Comparison of ENCODE assay signal across 8 cellular contexts in genomic region chr1:58815680-58816071, GRCh38. TPM values are rescaled to one million over a fixed set of nuclear protein-coding genes. Genes with fewer than 3 reads are reported as not detected.
DNase-seq lines count a peak whose midpoint lies in the region; ATAC-seq, FAIRE-seq and TF ChIP-seq lines count a peak whose summit lies in the region.

No MANE protein-coding gene starts in this region.

- H3K9ac ChIP-seq in GM12878 (ENCODE audit: control insufficient read depth, insufficient read depth, low read length) (peak overlapping the region; percentile 76), kidney (ENCODE audit: low read length in 2 of 2) (peak overlapping the region; percentile 0 to 74)

- no peaks in the 10 kb centered on the region for H3K27me3 Mint-ChIP-seq in stimulated activated naive CD8-positive, alpha-beta T cell treated with anti-CD3 and anti-CD28 coated beads, Interleukin-15, amount 100 ng/mL, for 72 hours

- H3K4me1 ChIP-seq in GM12878 (ENCODE audit: control insufficient read depth, insufficient read depth, low read length) = peaks cover 13% of the 10 kb centered on the region
- peaks cover 5 to 15% of the 10 kb centered on the region in 2 donors for H3K4me1 ChIP-seq in kidney (ENCODE audit: control insufficient read depth in 1 of 2, insufficient read depth in 1 of 2, low read depth in 1 of 2, low read length in 2 of 2)

- SMC1A ChIA-PET in GM12878 (lab: Charles Lee; ENCODE audit: uncharacterized antibody, unreplicated experiment) = interaction anchor here (0.7 to 1.8 kb wide), 3 partner anchors 31 to 206 kb away, joined by 3 to 5 read pairs (median 3); partner anchors contain the start of gene JUN

- no peaks in the 10 kb centered on the region for H4K20me1 ChIP-seq in GM12878 (ENCODE audit: control insufficient read depth, insufficient read depth)

- POLR2A ChIA-PET in GM12878 (lab: Charles Lee) = interaction anchor here (0.9 kb wide), 1 partner anchor 231 kb away, joined by 3 read pairs; no protein-coding TSS in a partner anchor

- no peak for TF ChIP-seq RAD21 in GM12878 (IDR thresholded peaks at IDR 0.05; ENCODE audit: insufficient read depth, low read depth, low read length)

- RAD21 ChIA-PET in GM12878 (lab: Charles Lee; ENCODE audit: unreplicated experiment) = interaction anchor here (0.6 to 1.9 kb wide), 6 partner anchors 32 to 475 kb away, joined by 3 to 10 read pairs (median 4); partner anchors contain the start of gene JUN

- no peak for TF ChIP-seq EP300 in GM12878 (IDR thresholded peaks at IDR 0.05; ENCODE audit: borderline replicate concordance in 1 of 2, control insufficient read depth in 1 of 2, low read depth in 2 of 2, low read length in 2 of 2)

- no peak for TF ChIP-seq POLR2A in GM12878 (IDR thresholded peaks at IDR 0.05; ENCODE audit: low read depth, low read length)

- TSS peak; percentile 88 for BruUV-seq in GM12878 (replicated peaks; lab: Mats Ljungman, UMichigan)

- H3K36me3 ChIP-seq in GM12878 (ENCODE audit: control insufficient read depth in 2 of 2, insufficient read depth in 2 of 2, low read length in 1 of 2) = no peaks in the 10 kb centered on the region
- H3K36me3 ChIP-seq in kidney (ENCODE audit: control insufficient read depth in 1 of 2, insufficient read depth in 2 of 2, low read length in 2 of 2) = no peaks in the 10 kb centered on the region

- CTCF ChIA-PET in GM12878 (lab: Yijun Ruan, JAX) = interaction anchor here (0.7 to 1.9 kb wide), 4 partner anchors 27 to 883 kb away, joined by 3 to 9 read pairs (median 4); partner anchors contain the start of gene JUN

- ATAC-seq in GM21390 (IDR thresholded peaks at IDR 0.05; ENCODE audit: unreplicated experiment) (peak; percentile 14), GM12878 (peak; percentile 34), HG03442 (IDR thresholded peaks at IDR 0.05; ENCODE audit: unreplicated experiment) (no peak)
- peak; percentile 29 for ATAC-seq in stimulated activated naive CD8-positive, alpha-beta T cell treated with anti-CD3 and anti-CD28 coated beads, Interleukin-15, amount 100 ng/mL, for 72 hours

- no peaks in the 10 kb centered on the region for H3K79me2 ChIP-seq in GM12878 (ENCODE audit: control insufficient read depth, insufficient read depth, low read length)

- H3K4me3 ChIP-seq in Jurkat, Clone E6-1 (ENCODE audit: low read length) = peak overlapping the region; percentile 57
- peak overlapping the region; percentile 88 for H3K4me3 ChIP-seq in GM12878
- peak overlapping the region; percentile 76 to 86 for H3K4me3 ChIP-seq in kidney (ENCODE audit: low read length in 2 of 2)

- H2AFZ ChIP-seq in GM12878 (ENCODE audit: control insufficient read depth, low read depth, low read length) = peak overlapping the region; percentile 92

- peak overlapping the region; percentile 96 for H3K4me2 ChIP-seq in GM12878 (ENCODE audit: control insufficient read depth, insufficient read depth)

- peaks cover 50% of the 10 kb centered on the region for H3K4me1 Mint-ChIP-seq in stimulated activated naive CD8-positive, alpha-beta T cell treated with anti-CD3 and anti-CD28 coated beads, Interleukin-15, amount 100 ng/mL, for 72 hours

- H3K9me3 ChIP-seq in GM12878 (replicated peaks; ENCODE audit: control insufficient read depth, insufficient read depth, low read length) (no peaks in the 10 kb centered on the region), kidney (ENCODE audit: control insufficient read depth in 1 of 2, low read length in 2 of 2) (no peaks in the 10 kb centered on the region)

- H3K9me3 Mint-ChIP-seq in stimulated activated naive CD8-positive, alpha-beta T cell treated with anti-CD3 and anti-CD28 coated beads, Interleukin-15, amount 100 ng/mL, for 72 hours = no peaks in the 10 kb centered on the region

- peak overlapping the region; percentile 73 for H3K27ac ChIP-seq in GM12878 (ENCODE audit: control insufficient read depth, insufficient read depth)
- peak overlapping the region; percentile 73 to 87 for H3K27ac ChIP-seq in kidney (ENCODE audit: low read depth in 2 of 2, low read length in 2 of 2)

- in situ Hi-C loops in GM12878 (cut with MboI) = no loop called here

- no peak for FAIRE-seq in GM12878 (lab: Jason Lieb, UNC)
- FAIRE-seq in kidney (lab: Jason Lieb, UNC) = no peak

- no peaks in the 10 kb centered on the region for H3K27me3 ChIP-seq in GM12878 (replicated peaks in 1 of 2; ENCODE audit: control insufficient read depth in 2 of 2, insufficient read depth in 2 of 2, low read length in 1 of 2)

- peak; percentile 42 for DNase-seq in CD1c-positive myeloid dendritic cell (ENCODE audit: extremely low spot score)
- DNase-seq in Jurkat, Clone E6-1 (ENCODE audit: low read depth, low spot score) = no peak
- no peak for DNase-seq in GM12878 (ENCODE audit: low read depth, low spot score)
- DNase-seq in kidney = peak; percentile 68
- no peak for DNase-seq in stimulated activated naive CD8-positive, alpha-beta T cell treated with anti-CD3 and anti-CD28 coated beads, Interleukin-15, amount 100 ng/mL, for 72 hours
- DNase-seq in NCI-H1092 (lab: John Stamatoyannopoulos, UW) = no peak

- peak overlapping the region; percentile 83 to 89 for H3K27ac Mint-ChIP-seq in stimulated activated naive CD8-positive, alpha-beta T cell treated with anti-CD3 and anti-CD28 coated beads, Interleukin-15, amount 100 ng/mL, for 72 hours

- 2% methylated on average over 13 of the region's 13 CpGs for WGBS in GM12878 (ENCODE audit: insufficient coverage, insufficient replicate concordance, low lambda C conversion rate, missing lambda C conversion rate)

- peak overlapping the region; percentile 87 to 90 for H3K4me3 Mint-ChIP-seq in stimulated activated naive CD8-positive, alpha-beta T cell treated with anti-CD3 and anti-CD28 coated beads, Interleukin-15, amount 100 ng/mL, for 72 hours

- intact Hi-C loops in GM12878 (cut with micrococcal nuclease; ENCODE audit: unreplicated experiment) = loop anchor here (1.0 to 5.0 kb wide), 3 partner anchors 31 to 192 kb away; partner anchors contain the start of gene JUN
- intact Hi-C loops in kidney (cut with DNase I) = no loop called here

- TF ChIP-seq CTCF in GM12878 (IDR thresholded peaks at IDR 0.05 in 2 of 3, conservative IDR thresholded peaks at IDR 0.05 in 1 of 3; ENCODE audit: control insufficient read depth in 2 of 3, extremely low read depth in 1 of 3, insufficient read depth in 1 of 3, low read depth in 3 of 3, low read length in 3 of 3) (no peak), kidney (IDR thresholded peaks at IDR 0.05; ENCODE audit: borderline replicate concordance, extremely low read depth, insufficient read depth) (no peak)

TF ChIP-seq in GM12878, 131 proteins besides CTCF, POLR2A, EP300 and RAD21 (continues in another document):
- no peak for TF ChIP-seq NFYA (IDR thresholded peaks at IDR 0.05; ENCODE audit: borderline replicate concordance, low read depth, low read length)
- TF ChIP-seq EED (IDR thresholded peaks at IDR 0.05; ENCODE audit: low read depth) = 0 out of 2 replicates have a peak, but pooled peaks have one; percentile 2
- TF ChIP-seq CREM (IDR thresholded peaks at IDR 0.05; ENCODE audit: low read depth) = peak; percentile 5; the same call in 1 of the 2 replicates
- TF ChIP-seq NR2F1 (conservative IDR thresholded peaks at IDR 0.05) = no peak
- TF ChIP-seq CHD4 (IDR thresholded peaks at IDR 0.05) = peak; percentile 74; the same call in 1 of the 2 replicates
- no peak for TF ChIP-seq ZSCAN29 (IDR thresholded peaks at IDR 0.05)
- no peak for TF ChIP-seq PML (IDR thresholded peaks at IDR 0.05; ENCODE audit: low read length)
- no peak for TF ChIP-seq FOS (IDR thresholded peaks at IDR 0.05; ENCODE audit: borderline replicate concordance, extremely low read depth, insufficient read length)

RNA-seq across cellular contexts. Expression of gene JUN, which starts 31.8 kb away (rescaled TPM):
- 2.2 TPM for polyA plus RNA-seq in Jurkat, Clone E6-1 (2012; ENCODE audit: insufficient read depth, insufficient read length)
- 6.6 and 8.6 TPM in 2 replicates for total RNA-seq in GM12878 (2013; cell fraction: nucleolus; rRNA removed)
- total RNA-seq in GM12878 (2014; rRNA removed) = 6.0 and 6.7 TPM in 2 replicates
- 1.6 and 1.8 TPM in 2 replicates for total RNA-seq in GM12878 (2014; rRNA removed; fragmentation: Illumina TruSeq; extraction: Trizol)
- total RNA-seq in GM12878 (2021) = 8.4 and 8.7 TPM in 2 replicates
- polyA plus RNA-seq in GM12878 (2011; ENCODE audit: low read depth) = 2.8 TPM
- 1.4 and 2.5 TPM in 2 replicates for polyA plus RNA-seq in GM12878 (2011; rRNA removed)
- 2.7 and 3.0 TPM in 2 replicates for polyA plus RNA-seq in GM12878 (2011; cell fraction: cytosol; rRNA removed)
- 4.1 and 4.5 TPM in 2 replicates for polyA plus RNA-seq in GM12878 (2011; cell fraction: nucleus; rRNA removed)
- 10.7 and 15.4 TPM in 2 replicates for polyA plus RNA-seq in GM12878 (2012)
- polyA plus RNA-seq in GM12878 (2014; fragmentation: Illumina TruSeq; extraction: Trizol) = 1.4 and 1.8 TPM in 2 replicates
- under 1 TPM; 0.18 to 0.37 TPM for polyA plus RNA-seq in GM12878 (2014; fragmentation: Nextera tagmentation; extraction: Ambion mirVana)
- polyA plus RNA-seq in GM12878 (2014; rRNA removed) = 6.3 and 6.4 TPM in 2 replicates
- polyA plus RNA-seq in GM12878 (2016; fragmentation: Nextera tagmentation; extraction: Ambion mirVana) = 1 to 10 TPM; 3.1 to 3.7 TPM
- 1.8 and 3.8 TPM in 2 replicates for polyA minus RNA-seq in GM12878 (2011; rRNA and poly(A)+ RNA removed)
- 2.3 and 2.9 TPM in 2 replicates for polyA minus RNA-seq in GM12878 (2011; cell fraction: cytosol; rRNA and poly(A)+ RNA removed)
- polyA minus RNA-seq in GM12878 (2011; cell fraction: nucleus; rRNA and poly(A)+ RNA removed) = 9.4 and 13.0 TPM in 2 replicates
- total RNA-seq in kidney = 109 TPM
- polyA plus RNA-seq in kidney (ENCODE audit: insufficient read depth, low read depth, low replicate concordance) = 41.8 TPM

Comparison
In these comparisons a context has a peak if more than half of its experiments do, and no peak if none do; other contexts are left out.
1. DNase-seq: peak in CD1c-positive myeloid dendritic cell (single experiment) and kidney (single experiment); none in Jurkat, Clone E6-1 (single experiment), GM12878 (single experiment), stimulated activated naive CD8-positive, alpha-beta T cell treated with anti-CD3 and anti-CD28 coated beads, Interleukin-15, amount 100 ng/mL, for 72 hours (0 of 2) and NCI-H1092 (single experiment).
2. RNA of gene JUN, which starts 31.8 kb away (total RNA-seq): 109 TPM in kidney (single experiment); 1.6 to 8.7 TPM in GM12878; every median in the first group is over 10 times any median in the second.
3. Peak in every context shown above with its lines, with median percentiles within 50 percentile points of each other: H3K4me3 ChIP-seq.